24 cellular contexts compared by ENCODE assay signal in the genomic region with DNA sequence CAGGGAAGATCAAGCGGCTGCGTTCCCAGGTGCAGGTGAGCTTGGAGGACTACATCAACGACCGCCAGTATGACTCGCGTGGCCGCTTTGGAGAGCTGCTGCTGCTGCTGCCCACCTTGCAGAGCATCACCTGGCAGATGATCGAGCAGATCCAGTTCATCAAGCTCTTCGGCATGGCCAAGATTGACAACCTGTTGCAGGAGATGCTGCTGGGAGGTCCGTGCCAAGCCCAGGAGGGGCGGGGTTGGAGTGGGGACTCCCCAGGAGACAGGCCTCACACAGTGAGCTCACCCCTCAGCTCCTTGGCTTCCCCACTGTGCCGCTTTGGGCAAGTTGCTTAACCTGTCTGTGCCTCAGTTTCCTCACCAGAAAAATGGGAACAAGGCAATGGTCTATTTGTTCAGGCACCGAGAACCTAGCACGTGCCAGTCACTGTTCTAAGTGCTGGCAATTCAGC.
"Had no signal": no experiment of that assay in that cellular context is flagged by ENCODE, and none has a peak within 500 bp of the region (broad histone marks: within the 10 kb centered on the region; RNA-seq: fewer than 3 reads in every experiment).

No MANE protein-coding gene starts in this region.

- H3K27me3 Mint-ChIP-seq: activated CD4-positive, alpha-beta T cell treated with anti-CD3 and anti-CD28 coated beads, Interleukin-2, amount 10 ng/mL, durations not matched to agents 7 days and 5 days; activated naive CD8-positive, alpha-beta T cell treated with anti-CD3 and anti-CD28 coated beads for 36 hours had no signal

- H3K9ac ChIP-seq: SK-N-SH had no signal

- ATAC-seq: activated T-cell treated with anti-CD3 and anti-CD28 coated beads, Interleukin-2, amount 50 U/mL, for 4 hours had no signal

- H3K4me3 Mint-ChIP-seq: activated CD4-positive, alpha-beta memory T cell treated with anti-CD3 and anti-CD28 coated beads for 36 hours; activated CD4-positive, alpha-beta T cell treated with anti-CD3 and anti-CD28 coated beads, Interleukin-2, amount 10 ng/mL, durations not matched to agents 7 days and 5 days; activated naive CD4-positive, alpha-beta T cell treated with anti-CD3 and anti-CD28 coated beads, Interleukin-2, amount 10 ng/mL, durations not matched to agents 7 days and 5 days; activated naive CD8-positive, alpha-beta T cell treated with anti-CD3 and anti-CD28 coated beads for 36 hours; activated T-cell treated with anti-CD3 and anti-CD28 coated beads, Interleukin-2, amount 50 U/mL, for 4 hours had no signal

- H3K4me2 ChIP-seq: SK-N-SH had no signal

- H3K4me1 ChIP-seq: breast epithelium, SJCRH30 had no signal

- DNase-seq: activated CD4-positive, alpha-beta memory T cell treated with anti-CD3 and anti-CD28 coated beads for 36 hours; activated CD4-positive, alpha-beta T cell treated with anti-CD3 and anti-CD28 coated beads, Interleukin-2, amount 10 ng/mL, durations not matched to agents 7 days and 5 days; activated CD4-positive, CD25-positive, alpha-beta regulatory T cell; activated CD8-positive, alpha-beta memory T cell treated with anti-CD3 and anti-CD28 coated beads for 24 hours; activated gamma-delta T cell; activated naive CD4-positive, alpha-beta T cell treated with anti-CD3 and anti-CD28 coated beads, Interleukin-2, amount 10 ng/mL, durations not matched to agents 7 days and 5 days; activated naive CD8-positive, alpha-beta T cell treated with anti-CD3 and anti-CD28 coated beads for 36 hours; activated T-cell treated with anti-CD3 and anti-CD28 coated beads, Interleukin-2, amount 50 U/mL, for 4 hours; caudate nucleus; KBM-7; NCI-H1092; NCI-H1417 treated with DMSO at 0.1 percent for 48 hours; NCI-H1694; NCI-H2029; NCI-H69; NK-92 treated with Interleukin-12 subunit alpha and Interleukin-12 subunit beta, amount 100 ng/mL, for 24 hours; OCI-M1; Right ventricle myocardium superior; RPMI8226; SJCRH30; SK-N-SH; T-helper 1 cell had no signal

- H3K4me3 ChIP-seq: breast epithelium, SJCRH30 had no signal

- H3K9me3 ChIP-seq: breast epithelium, SJCRH30, SK-N-SH had no signal

- H3K9me2 ChIP-seq: SK-N-SH had no signal

- H3K27ac ChIP-seq: breast epithelium, SJCRH30, VCaP had no signal

- H3K27ac Mint-ChIP-seq: activated CD4-positive, alpha-beta memory T cell treated with anti-CD3 and anti-CD28 coated beads for 36 hours; activated CD4-positive, alpha-beta T cell treated with anti-CD3 and anti-CD28 coated beads, Interleukin-2, amount 10 ng/mL, durations not matched to agents 7 days and 5 days; activated naive CD4-positive, alpha-beta T cell treated with anti-CD3 and anti-CD28 coated beads, Interleukin-2, amount 10 ng/mL, durations not matched to agents 7 days and 5 days; activated naive CD8-positive, alpha-beta T cell treated with anti-CD3 and anti-CD28 coated beads for 36 hours had no signal

- H3K9me3 Mint-ChIP-seq: activated CD4-positive, alpha-beta memory T cell treated with anti-CD3 and anti-CD28 coated beads for 36 hours; activated CD4-positive, alpha-beta T cell treated with anti-CD3 and anti-CD28 coated beads, Interleukin-2, amount 10 ng/mL, durations not matched to agents 7 days and 5 days; activated naive CD4-positive, alpha-beta T cell treated with anti-CD3 and anti-CD28 coated beads, Interleukin-2, amount 10 ng/mL, durations not matched to agents 7 days and 5 days; activated naive CD8-positive, alpha-beta T cell treated with anti-CD3 and anti-CD28 coated beads for 36 hours; activated T-cell treated with anti-CD3 and anti-CD28 coated beads, Interleukin-2, amount 50 U/mL, for 4 hours had no signal

- H3K36me3 ChIP-seq: breast epithelium, SJCRH30 had no signal

- H3K4me1 Mint-ChIP-seq: activated CD4-positive, alpha-beta T cell treated with anti-CD3 and anti-CD28 coated beads, Interleukin-2, amount 10 ng/mL, durations not matched to agents 7 days and 5 days; activated naive CD4-positive, alpha-beta T cell treated with anti-CD3 and anti-CD28 coated beads, Interleukin-2, amount 10 ng/mL, durations not matched to agents 7 days and 5 days; activated naive CD8-positive, alpha-beta T cell treated with anti-CD3 and anti-CD28 coated beads for 36 hours had no signal

- H3K36me3 Mint-ChIP-seq: activated CD4-positive, alpha-beta memory T cell treated with anti-CD3 and anti-CD28 coated beads for 36 hours; activated naive CD4-positive, alpha-beta T cell treated with anti-CD3 and anti-CD28 coated beads, Interleukin-2, amount 10 ng/mL, durations not matched to agents 7 days and 5 days; activated naive CD8-positive, alpha-beta T cell treated with anti-CD3 and anti-CD28 coated beads for 36 hours had no signal
